Comparison of ENCODE assay signal across 8 cellular contexts in the genomic region with DNA sequence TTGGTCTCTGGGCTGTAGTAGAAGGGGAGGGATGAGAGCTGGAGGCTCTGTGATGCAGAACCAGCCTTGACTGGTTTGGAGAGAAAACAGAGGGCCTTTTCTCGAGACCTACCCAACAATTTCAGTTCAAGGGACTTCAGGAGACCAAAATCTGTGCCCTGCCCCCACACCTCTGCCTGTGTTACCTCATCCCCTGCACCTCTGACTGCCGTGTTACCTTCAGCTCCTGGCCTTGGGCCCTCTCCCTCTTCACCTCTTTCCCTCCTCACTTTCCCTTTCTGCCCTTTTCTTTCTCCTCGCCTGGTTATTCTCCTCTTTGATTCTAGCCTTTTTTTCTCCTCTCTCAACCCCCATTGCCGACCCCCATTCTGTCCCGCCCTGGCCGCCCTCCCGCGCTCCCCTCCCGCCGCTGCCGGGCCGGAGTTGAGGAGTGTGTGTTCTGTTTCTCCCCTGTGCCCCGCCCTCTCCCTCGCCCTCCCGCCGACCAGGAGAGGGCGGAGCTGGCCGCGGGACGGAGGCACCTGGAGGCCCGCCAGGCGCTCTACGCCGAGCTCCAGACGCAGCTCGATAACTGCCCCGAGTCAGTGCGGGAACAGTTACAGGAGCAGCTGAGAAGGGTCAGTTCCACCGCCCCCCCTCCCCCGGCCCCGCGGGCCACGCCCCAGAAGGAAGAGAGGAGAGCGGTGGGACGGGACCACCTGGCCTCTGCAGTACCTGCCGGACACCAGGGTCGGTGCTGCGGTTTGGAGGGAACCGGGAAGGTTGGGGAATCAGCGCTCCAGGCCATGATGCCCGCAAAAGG. TPM values are rescaled to one million over a fixed set of nuclear protein-coding genes. Genes with fewer than 3 reads are reported as not detected.
A peak's percentile ranks its signal among the peaks of the same experiment; 100 is the strongest.
DNase-seq lines count a peak whose midpoint lies in the region; ATAC-seq, FAIRE-seq and TF ChIP-seq lines count a peak whose summit lies in the region.

No MANE protein-coding gene starts in this region.

- H3K36me3 Mint-ChIP-seq in Calu3 (ENCODE audit: insufficient read depth, unreplicated experiment): peaks cover 18% of the 10 kb centered on the region

- H3K4me1 ChIP-seq in tibial artery: peaks cover 7 to 47% (median 25%) of the 10 kb centered on the region in 4 donors

- peak overlapping the region; percentile 43 for H3K4me3 Mint-ChIP-seq in Calu3 (ENCODE audit: low read depth, unreplicated experiment)

- peak; percentile 76 for DNase-seq in Calu3
- peak; percentile 58 for DNase-seq in NCI-H2107 treated with DMSO at 0.1 percent for 48 hours (lab: John Stamatoyannopoulos, UW; ENCODE audit: unreplicated experiment)
- DNase-seq in cerebellar cortex (ENCODE audit: low spot score): peak; percentile 79
- DNase-seq in tibial artery: peak; percentile 77 to 94
- no peak for DNase-seq in HTR-8/SVneo (ENCODE audit: insufficient read length, low spot score)

- CTCF ChIA-PET in Calu3 (lab: Charles Lee): interaction anchor here (0.6 to 2.0 kb wide), 7 partner anchors 10 to 294 kb away, joined by 3 to 8 read pairs (median 5); no protein-coding TSS in a partner anchor

- H3K27ac ChIP-seq in layer of hippocampus (ENCODE audit: low read depth, low read length) (peak overlapping the region; percentile 84), tibial artery (peak overlapping the region; percentile 78 to 87)

- intact Hi-C loops in Calu3 (cut with micrococcal nuclease; ENCODE audit: unreplicated experiment): no loop called here
- intact Hi-C loops in tibial artery (cut with DNase I; ENCODE audit: low total_unique reads): no loop called here

- peak overlapping the region; percentile 39 to 47 for H3K4me3 ChIP-seq in tibial artery

- H3K36me3 ChIP-seq in tibial artery: peaks cover 17 to 73% (median 65%) of the 10 kb centered on the region in 3 donors

- H3K27me3 ChIP-seq in layer of hippocampus (ENCODE audit: control insufficient read depth, insufficient read depth, low read length) (no peaks in the 10 kb centered on the region), tibial artery (no peaks in the 10 kb centered on the region)

- FAIRE-seq in HTR-8/SVneo (lab: Jason Lieb, UNC): no peak

- no peak for ATAC-seq in GM21737 (IDR thresholded peaks at IDR 0.05; ENCODE audit: unreplicated experiment)
- ATAC-seq in HG02571 (IDR thresholded peaks at IDR 0.05; ENCODE audit: unreplicated experiment): no peak

- no peaks in the 10 kb centered on the region for H3K4me1 Mint-ChIP-seq in Calu3 (ENCODE audit: low read depth, unreplicated experiment)

- BruUV-seq in Calu3 (replicated peaks; lab: Mats Ljungman, UMichigan): no TSS peak

- TF ChIP-seq CTCF in Calu3 (IDR thresholded peaks at IDR 0.05; ENCODE audit: unreplicated experiment) (no peak), tibial artery (IDR thresholded peaks at IDR 0.05) (peak; percentile 6 to 16)

- no peak overlapping the region for H3K27ac Mint-ChIP-seq in Calu3 (ENCODE audit: unreplicated experiment)

- no peaks in the 10 kb centered on the region for H3K9me3 Mint-ChIP-seq in Calu3 (ENCODE audit: low read depth, unreplicated experiment)

- H3K27me3 Mint-ChIP-seq in Calu3 (ENCODE audit: unreplicated experiment): no peaks in the 10 kb centered on the region

- H3K9me3 ChIP-seq in tibial artery: no peaks in the 10 kb centered on the region

RNA-seq across cellular contexts. Expression of a gene that starts 27.2 kb away (rescaled TPM):
- total RNA-seq in Calu3 (2022): 30.3 and 37.1 TPM in 2 replicates

RNA-seq across cellular contexts. Expression of a gene that starts 44.8 kb away (rescaled TPM):
- 0.21 and 0.49 TPM in 2 replicates for total RNA-seq in Calu3 (2022)
